In the genomic region with DNA sequence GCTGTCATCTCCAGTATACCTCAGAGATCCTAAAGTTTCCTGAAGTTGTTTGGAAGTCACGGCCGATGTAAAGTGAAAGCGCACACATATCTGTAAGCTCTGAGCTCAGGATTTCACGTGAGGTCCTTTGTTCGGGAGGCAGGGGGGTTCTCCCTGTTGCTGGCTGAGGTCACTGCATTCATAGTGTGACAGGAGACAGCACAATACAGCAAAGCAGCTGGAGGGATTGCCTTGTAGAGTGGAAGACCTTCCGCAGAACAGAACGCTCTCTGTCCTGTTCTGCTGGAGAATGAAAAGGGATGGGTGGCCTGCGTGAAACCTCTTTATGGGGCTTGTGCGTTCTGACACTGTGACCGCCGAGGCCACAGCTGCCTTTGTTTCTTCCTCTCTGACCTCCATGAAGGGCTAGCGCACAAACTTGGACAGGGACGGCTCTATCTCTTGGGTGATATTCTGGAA, we compare ENCODE assay signal across 8 cellular contexts. TPM values are rescaled to one million over a fixed set of nuclear protein-coding genes. Genes with fewer than 3 reads are reported as not detected.
DNase-seq lines count a peak whose midpoint lies in the region; ATAC-seq and TF ChIP-seq lines count a peak whose summit lies in the region.

No MANE protein-coding gene starts in this region.

- H3K9me3 Mint-ChIP-seq in HFFc6 = no peaks in the 10 kb centered on the region
- no peaks in the 10 kb centered on the region for H3K9me3 Mint-ChIP-seq in activated T-helper 17 cell treated with anti-CD3 and anti-CD28 coated beads, Interleukin-2, amount 50 U/mL, for 72 hours

- H3K4me1 ChIP-seq in hepatocyte (ENCODE audit: insufficient read depth) (peaks cover 25% of the 10 kb centered on the region), skeletal muscle satellite cell (ENCODE audit: control insufficient read depth, insufficient read depth, low read length) (peaks cover 37% of the 10 kb centered on the region)

- H3K36me3 ChIP-seq in hepatocyte (replicated peaks; ENCODE audit: insufficient read depth, low read depth) (no peaks in the 10 kb centered on the region), skeletal muscle satellite cell (ENCODE audit: insufficient read depth, low read length) (no peaks in the 10 kb centered on the region)

- H2AFZ ChIP-seq in hepatocyte = peak overlapping the region; percentile 31

- no peak overlapping the region for H3K4me3 Mint-ChIP-seq in HFFc6
- H3K4me3 Mint-ChIP-seq in activated T-helper 17 cell treated with anti-CD3 and anti-CD28 coated beads, Interleukin-2, amount 50 U/mL, for 72 hours = peak overlapping the region; percentile 85

- H3K4me3 ChIP-seq in hepatocyte (no peak overlapping the region), skeletal muscle satellite cell (ENCODE audit: low read length) (peak overlapping the region; percentile 69)

- H3K4me2 ChIP-seq in hepatocyte (peak overlapping the region; percentile 67), skeletal muscle satellite cell (ENCODE audit: low read length) (peak overlapping the region; percentile 84)

- no peaks in the 10 kb centered on the region for H3K79me2 ChIP-seq in hepatocyte

- H3K9ac ChIP-seq in skeletal muscle satellite cell (ENCODE audit: low read depth, low read length) = peak overlapping the region; percentile 88

- H3K36me3 Mint-ChIP-seq in HFFc6 (ENCODE audit: low read depth) = no peaks in the 10 kb centered on the region
- H3K36me3 Mint-ChIP-seq in activated T-helper 17 cell treated with anti-CD3 and anti-CD28 coated beads, Interleukin-2, amount 50 U/mL, for 72 hours (ENCODE audit: low read depth) = peaks cover 19% of the 10 kb centered on the region

- WGBS in hepatocyte (ENCODE audit: low lambda C conversion rate, missing lambda C conversion rate) = 83% methylated on average over 13 of the region's 13 CpGs

- ATAC-seq in activated T-helper 17 cell treated with anti-CD3 and anti-CD28 coated beads, Interleukin-2, amount 50 U/mL, for 72 hours (replicated peaks) = no peak
- ATAC-seq in HG03135 (IDR thresholded peaks at IDR 0.05; ENCODE audit: unreplicated experiment) (no peak), GM18511 (IDR thresholded peaks at IDR 0.05; ENCODE audit: unreplicated experiment) (no peak), omental fat pad (ENCODE audit: low FRiP score) (no peak)

- no peaks in the 10 kb centered on the region for H3K9me2 ChIP-seq in hepatocyte (replicated peaks; ENCODE audit: insufficient read depth)

- no peaks in the 10 kb centered on the region for H3K9me3 ChIP-seq in hepatocyte (ENCODE audit: low read depth)
- no peaks in the 10 kb centered on the region for H3K9me3 ChIP-seq in skeletal muscle satellite cell (replicated peaks; ENCODE audit: low read length)

- H4K20me1 ChIP-seq in hepatocyte (ENCODE audit: insufficient read depth, poor library complexity, severe bottlenecking) = no peaks in the 10 kb centered on the region

- H3K27ac Mint-ChIP-seq in HFFc6 = peak overlapping the region; percentile 99
- H3K27ac Mint-ChIP-seq in activated T-helper 17 cell treated with anti-CD3 and anti-CD28 coated beads, Interleukin-2, amount 50 U/mL, for 72 hours = peak overlapping the region; percentile 91

- no peaks in the 10 kb centered on the region; the same call in 1 of the 2 replicates for H3K27me3 Mint-ChIP-seq in HFFc6 (ENCODE audit: insufficient read depth)
- no peaks in the 10 kb centered on the region for H3K27me3 Mint-ChIP-seq in activated T-helper 17 cell treated with anti-CD3 and anti-CD28 coated beads, Interleukin-2, amount 50 U/mL, for 72 hours

- peaks cover 68% of the 10 kb centered on the region for H3K4me1 Mint-ChIP-seq in HFFc6 (ENCODE audit: low read depth)
- peaks cover 38% of the 10 kb centered on the region for H3K4me1 Mint-ChIP-seq in activated T-helper 17 cell treated with anti-CD3 and anti-CD28 coated beads, Interleukin-2, amount 50 U/mL, for 72 hours

- DNase-seq in HFFc6 (no peak), hepatocyte (ENCODE audit: low spot score) (no peak), glomerular visceral epithelial cell (ENCODE audit: extremely low spot score) (no peak), omental fat pad (ENCODE audit: low spot score) (no peak)

- peak overlapping the region; percentile 79 for H3K27ac ChIP-seq in hepatocyte

- TF ChIP-seq CTCF in HFFc6 (IDR thresholded peaks at IDR 0.05) (no peak), hepatocyte (IDR thresholded peaks at IDR 0.05; ENCODE audit: poor library complexity) (no peak), omental fat pad (IDR thresholded peaks at IDR 0.05) (no peak)

- H3K27me3 ChIP-seq in hepatocyte = no peaks in the 10 kb centered on the region
- no peaks in the 10 kb centered on the region for H3K27me3 ChIP-seq in skeletal muscle satellite cell (ENCODE audit: control insufficient read depth, insufficient read depth, low read length)

RNA-seq across cellular contexts. Expression of a gene that starts 13.4 kb away (rescaled TPM):
- total RNA-seq in HFFc6 (2021; fragmentation: NEBNext Ultra II Directional; extraction: Animal tissue kit (Norgen Biotek cat#: 25700)) = 10 to 100 TPM; 21.1 to 39.2 (median 29.3) TPM
- total RNA-seq in activated T-helper 17 cell treated with anti-CD3 and anti-CD28 coated beads, Interleukin-2, amount 50 U/mL, for 72 hours = 10 to 100 TPM; 33.4 to 67.8 TPM
- total RNA-seq in hepatocyte = 48.6 and 57.0 TPM in 2 replicates
- polyA plus RNA-seq in hepatocyte = 45.9 and 56.5 TPM in 2 replicates
- 7.6 and 14.4 TPM in 2 replicates for total RNA-seq in skeletal muscle satellite cell (2012; rRNA removed)
- 100 to 1,000 TPM in 1 of 4 donors, 10 to 100 TPM in 3; 40.8 to 146 (median 50.1) TPM for total RNA-seq in omental fat pad

RNA-seq across cellular contexts. Expression of a gene that starts 48.0 kb away (rescaled TPM):
- total RNA-seq in HFFc6 (2021; fragmentation: NEBNext Ultra II Directional; extraction: Animal tissue kit (Norgen Biotek cat#: 25700)) = 1 to 10 TPM in 3 of 6 experiments, under 1 TPM in 3; 0.73 to 1.4 (median 1.1) TPM
- total RNA-seq in activated T-helper 17 cell treated with anti-CD3 and anti-CD28 coated beads, Interleukin-2, amount 50 U/mL, for 72 hours = 10 to 100 TPM; 11.2 to 66.1 TPM
- total RNA-seq in hepatocyte (37.2 and 51.1 TPM in 2 replicates), omental fat pad (10 to 100 TPM; 14.8 to 68.5 (median 20.8) TPM)
- 60.5 and 70.0 TPM in 2 replicates for polyA plus RNA-seq in hepatocyte
- 0.22 and 0.25 TPM in 2 replicates for total RNA-seq in skeletal muscle satellite cell (2012; rRNA removed)

Comparison
In these comparisons a context has a peak if more than half of its experiments do, and no peak if none do; other contexts are left out.
1. RNA of a gene that starts 48.0 kb away (total RNA-seq): 11.2 to 66.1 TPM in activated T-helper 17 cell treated with anti-CD3 and anti-CD28 coated beads, Interleukin-2, amount 50 U/mL, for 72 hours, 37.2 to 51.1 TPM in hepatocyte and 14.8 to 68.5 TPM in omental fat pad; 0.73 to 1.4 TPM in HFFc6; every median in the first group is over 4 times any median in the second.